15 cellular contexts compared by ENCODE assay signal in genomic region chr2:28413896-28414290, GRCh38. TPM values are rescaled to one million over a fixed set of nuclear protein-coding genes. Genes with fewer than 3 reads are reported as not detected.
DNase-seq lines count a peak whose midpoint lies in the region; ATAC-seq and TF ChIP-seq lines count a peak whose summit lies in the region.
"Had no signal": no experiment of that assay in that cellular context is flagged by ENCODE, and none has a peak within 500 bp of the region (broad histone marks: within the 10 kb centered on the region; RNA-seq: fewer than 3 reads in every experiment).

No MANE protein-coding gene starts in this region.

- H2AFZ ChIP-seq in GM23338: no peak overlapping the region
- H2AFZ ChIP-seq: parathyroid adenoma had no signal

- peak; percentile 3 for TF ChIP-seq CTCF in CD14-positive monocyte (IDR thresholded peaks at IDR 0.05)
- TF ChIP-seq CTCF in GM23338 (conservative IDR thresholded peaks at IDR 0.05; ENCODE audit: low read depth in 2 of 2): no peak
- TF ChIP-seq CTCF in MCF 10A (IDR thresholded peaks at IDR 0.05; ENCODE audit: unreplicated experiment): no peak
- TF ChIP-seq CTCF in ovary (IDR thresholded peaks at IDR 0.05): no peak
- no peak for TF ChIP-seq CTCF in type B pancreatic cell (conservative IDR thresholded peaks at IDR 0.05)

- TF ChIP-seq POLR2A in ovary (IDR thresholded peaks at IDR 0.05): no peak

- H3K4me3 Mint-ChIP-seq in CD14-positive monocyte: no peak overlapping the region
- H3K4me3 Mint-ChIP-seq in GM23338: 0 out of 3 replicates have a peak overlapping the region, but pooled peaks have one; percentile 4
- no peak overlapping the region for H3K4me3 Mint-ChIP-seq in MCF 10A (ENCODE audit: unreplicated experiment)
- H3K4me3 Mint-ChIP-seq in naive thymus-derived CD8-positive, alpha-beta T cell: no peak overlapping the region
- H3K4me3 Mint-ChIP-seq in type B pancreatic cell: no peak overlapping the region
- H3K4me3 Mint-ChIP-seq: activated CD8-positive, alpha-beta T cell treated with anti-CD3 and anti-CD28 coated beads, Interleukin-2, amount 10 ng/mL, durations not matched to agents 7 days and 5 days; activated naive CD8-positive, alpha-beta T cell treated with anti-CD3 and anti-CD28 coated beads, Interleukin-2, amount 10 ng/mL, durations not matched to agents 7 days and 5 days had no signal

- POLR2A ChIA-PET in MCF 10A (lab: Yijun Ruan, JAX): interaction anchor here (0.8 to 4.4 kb wide), 13 partner anchors 11 to 710 kb away, joined by 3 to 22 read pairs (median 5); no protein-coding TSS in a partner anchor
- POLR2A ChIA-PET in naive thymus-derived CD8-positive, alpha-beta T cell (lab: Charles Lee): interaction anchor here (0.6 to 2.7 kb wide), 4 partner anchors 9 to 614 kb away, joined by 3 to 13 read pairs (median 4); no protein-coding TSS in a partner anchor

- H3F3A ChIP-seq in GM23338 (replicated peaks; ENCODE audit: low read depth): no peaks in the 10 kb centered on the region

- H3K9me3 Mint-ChIP-seq in CD14-positive monocyte: peaks cover 0 to 2% (median 0%) of the 10 kb centered on the region in 7 donors
- no peaks in the 10 kb centered on the region for H3K9me3 Mint-ChIP-seq in GM23338
- H3K9me3 Mint-ChIP-seq in MCF 10A (ENCODE audit: unreplicated experiment): no peaks in the 10 kb centered on the region
- H3K9me3 Mint-ChIP-seq in naive thymus-derived CD8-positive, alpha-beta T cell: no peaks in the 10 kb centered on the region
- H3K9me3 Mint-ChIP-seq in type B pancreatic cell: no peaks in the 10 kb centered on the region
- H3K9me3 Mint-ChIP-seq: activated naive CD8-positive, alpha-beta T cell treated with anti-CD3 and anti-CD28 coated beads, Interleukin-2, amount 10 ng/mL, durations not matched to agents 7 days and 5 days; T-cell had no signal

- no peaks in the 10 kb centered on the region for H3K79me2 ChIP-seq in GM23338 (replicated peaks; ENCODE audit: insufficient read depth)
- H3K79me2 ChIP-seq: parathyroid adenoma had no signal

- intact Hi-C loops in CD14-positive monocyte (cut with micrococcal nuclease): loop anchor here in 1 of 2 donors (5.0 kb wide), 1 partner anchor 38 kb away; no protein-coding TSS in a partner anchor
- intact Hi-C loops in MCF 10A (cut with micrococcal nuclease): no loop called here
- intact Hi-C loops in ovary (cut with DNase I): no loop called here

- H3K27ac ChIP-seq in GM23338 (ENCODE audit: low read depth) (no peak overlapping the region), ovary (no peak overlapping the region)
- H3K27ac ChIP-seq: parathyroid adenoma had no signal

- H3K27me3 Mint-ChIP-seq in CD14-positive monocyte (ENCODE audit: low read depth in 3 of 3): peaks cover 0 to 3% (median 2%) of the 10 kb centered on the region in 3 donors
- H3K27me3 Mint-ChIP-seq in GM23338 (ENCODE audit: insufficient read depth, low read depth, poor library complexity): peaks cover 5% of the 10 kb centered on the region
- H3K27me3 Mint-ChIP-seq in MCF 10A (ENCODE audit: insufficient read depth, unreplicated experiment): no peaks in the 10 kb centered on the region
- no peaks in the 10 kb centered on the region for H3K27me3 Mint-ChIP-seq in naive thymus-derived CD8-positive, alpha-beta T cell
- H3K27me3 Mint-ChIP-seq in type B pancreatic cell: no peaks in the 10 kb centered on the region
- H3K27me3 Mint-ChIP-seq: activated naive CD8-positive, alpha-beta T cell treated with anti-CD3 and anti-CD28 coated beads, Interleukin-2, amount 10 ng/mL, durations not matched to agents 7 days and 5 days; T-cell had no signal

- peaks cover 72 to 93% of the 10 kb centered on the region in 2 donors for H3K36me3 Mint-ChIP-seq in CD14-positive monocyte
- H3K36me3 Mint-ChIP-seq in GM23338 (ENCODE audit: low read depth): peaks cover 8% of the 10 kb centered on the region; the same call in 2 of the 3 replicates
- no peaks in the 10 kb centered on the region for H3K36me3 Mint-ChIP-seq in MCF 10A (ENCODE audit: insufficient read depth, unreplicated experiment)
- H3K36me3 Mint-ChIP-seq in naive thymus-derived CD8-positive, alpha-beta T cell: peaks cover 0 to 2% (median 0%) of the 10 kb centered on the region in 3 donors
- peaks cover 9% of the 10 kb centered on the region for H3K36me3 Mint-ChIP-seq in type B pancreatic cell

- DNase-seq in CD14-positive monocyte (ENCODE audit: low spot score) (no peak), GM23338 (ENCODE audit: low spot score) (no peak), MCF 10A (ENCODE audit: unreplicated experiment) (no peak), nucleus accumbens (lab: John Stamatoyannopoulos, UW) (no peak), ovary (no peak), DMS79 (lab: John Stamatoyannopoulos, UW) (no peak), type B pancreatic cell (ENCODE audit: extremely low spot score, unreplicated experiment) (no peak)
- no peak for DNase-seq in naive thymus-derived CD8-positive, alpha-beta T cell
- DNase-seq: activated CD8-positive, alpha-beta T cell treated with anti-CD3 and anti-CD28 coated beads, Interleukin-2, amount 10 ng/mL, durations not matched to agents 7 days and 5 days; activated naive CD8-positive, alpha-beta T cell treated with anti-CD3 and anti-CD28 coated beads, Interleukin-2, amount 10 ng/mL, durations not matched to agents 7 days and 5 days; NCI-H1436 had no signal

- H3K4me3 ChIP-seq in GM23338 (no peak overlapping the region), ovary (no peak overlapping the region)
- H3K4me3 ChIP-seq: HAP-1, left lung had no signal

- no peaks in the 10 kb centered on the region for H3K27me3 ChIP-seq in GM23338 (ENCODE audit: insufficient read depth)
- H3K27me3 ChIP-seq in ovary: no peaks in the 10 kb centered on the region
- H3K27me3 ChIP-seq: left lung had no signal

- CTCF ChIA-PET in MCF 10A (lab: Yijun Ruan, JAX): interaction anchor here (0.7 to 1.5 kb wide), 3 partner anchors 13 to 237 kb away, joined by 3 to 8 read pairs (median 4); no protein-coding TSS in a partner anchor

- H3K4me2 ChIP-seq in GM23338: no peak overlapping the region

- H3K9me3 ChIP-seq in ovary: no peaks in the 10 kb centered on the region
- H3K9me3 ChIP-seq: HAP-1, left lung had no signal

- no peaks in the 10 kb centered on the region for H3K9me2 ChIP-seq in GM23338 (ENCODE audit: insufficient read depth)

- peaks cover 59% of the 10 kb centered on the region for H3K4me1 Mint-ChIP-seq in CD14-positive monocyte
- peaks cover 24% of the 10 kb centered on the region for H3K4me1 Mint-ChIP-seq in GM23338
- H3K4me1 Mint-ChIP-seq in MCF 10A (ENCODE audit: insufficient read depth, unreplicated experiment): peaks cover 20% of the 10 kb centered on the region
- peaks cover 19 to 54% (median 44%) of the 10 kb centered on the region in 4 donors for H3K4me1 Mint-ChIP-seq in naive thymus-derived CD8-positive, alpha-beta T cell
- H3K4me1 Mint-ChIP-seq in type B pancreatic cell (ENCODE audit: unreplicated experiment): no peaks in the 10 kb centered on the region

- 30 to 46% (median 40%) methylated on average over 7 of the region's 7 CpGs for WGBS in ovary, 3 donors

- peak overlapping the region; percentile 11 to 95 (median 77) for H3K27ac Mint-ChIP-seq in CD14-positive monocyte
- H3K27ac Mint-ChIP-seq in GM23338: no peak overlapping the region; the same call in 1 of the 2 replicates
- peak overlapping the region; percentile 19 for H3K27ac Mint-ChIP-seq in MCF 10A (ENCODE audit: low read depth, unreplicated experiment)
- H3K27ac Mint-ChIP-seq in naive thymus-derived CD8-positive, alpha-beta T cell: peak overlapping the region in 7 of 10 donors; percentile 19 to 98 (median 67)
- no peak overlapping the region for H3K27ac Mint-ChIP-seq in type B pancreatic cell
- H3K27ac Mint-ChIP-seq: activated naive CD8-positive, alpha-beta T cell treated with anti-CD3 and anti-CD28 coated beads, Interleukin-2, amount 10 ng/mL, durations not matched to agents 7 days and 5 days; T-cell had no signal

- H3K36me3 ChIP-seq in GM23338 (ENCODE audit: insufficient read depth): no peaks in the 10 kb centered on the region
- peaks cover 3% of the 10 kb centered on the region for H3K36me3 ChIP-seq in ovary
- H3K36me3 ChIP-seq: HAP-1 had no signal

- H3K4me1 ChIP-seq in GM23338 (ENCODE audit: insufficient read depth): 0 out of 2 replicates have a peak, but pooled peaks cover 5% of the 10 kb centered on the region
- H3K4me1 ChIP-seq in ovary (ENCODE audit: insufficient read depth): no peaks in the 10 kb centered on the region
- H3K4me1 ChIP-seq: HAP-1, parathyroid adenoma had no signal

- no peak for TF ChIP-seq EP300 in ovary (IDR thresholded peaks at IDR 0.05)

- H4K20me1 ChIP-seq in GM23338 (replicated peaks; ENCODE audit: insufficient read depth): no peaks in the 10 kb centered on the region

- peak; percentile 54 for ATAC-seq in GM23338
- ATAC-seq in naive thymus-derived CD8-positive, alpha-beta T cell: no peak
- ATAC-seq: activated CD8-positive, alpha-beta T cell treated with anti-CD3 and anti-CD28 coated beads, Interleukin-2, amount 10 ng/mL, durations not matched to agents 7 days and 5 days; T-cell had no signal

- BruUV-seq in MCF 10A (replicated peaks; lab: Mats Ljungman, UMichigan): no TSS peak

TF ChIP-seq in GM23338, 12 proteins besides CTCF, POLR2A, EP300 and RAD21:
- TF ChIP-seq POLR2AphosphoS5 (IDR thresholded peaks at IDR 0.05; ENCODE audit: low read depth): no peak
- no peak for TF ChIP-seq STAT1 (IDR thresholded peaks at IDR 0.05; ENCODE audit: unreplicated experiment)
- no peak for TF ChIP-seq NANOG (IDR thresholded peaks at IDR 0.05; ENCODE audit: borderline replicate concordance)

RNA-seq across cellular contexts. Expression of gene FOSL2, which starts 21.2 kb away (rescaled TPM):
- polyA plus RNA-seq in CD14-positive monocyte (10 to 100 TPM; 24.8 to 28.6 TPM), GM23338 (2016; fragmentation: Nextera tagmentation; extraction: Ambion mirVana) (0.60 and 0.61 TPM in 2 replicates), ovary (10 to 100 TPM; 56.2 to 75.7 TPM)
- 2.3 and 4.3 TPM in 2 replicates for total RNA-seq in GM23338 (2014; rRNA removed; shearing (Covaris generic))
- total RNA-seq in MCF 10A (2022) (122 and 141 TPM in 2 replicates), ovary (100 to 1,000 TPM; 117 to 322 (median 152) TPM), type B pancreatic cell (ENCODE audit: low replicate concordance) (42.1 and 100 TPM in 2 replicates)
- total RNA-seq in naive thymus-derived CD8-positive, alpha-beta T cell: 1 to 10 TPM; 1.2 to 1.6 TPM
- 1 to 10 TPM in 1 of 3 donors, under 1 TPM in 2; 0.46 to 6.5 (median 0.85) TPM for polyA plus RNA-seq in naive thymus-derived CD8-positive, alpha-beta T cell

Comparison
In these comparisons a context has a peak if more than half of its experiments do, and no peak if none do; other contexts are left out.
1. H3K27ac Mint-ChIP-seq: peak in CD14-positive monocyte (7 of 7), MCF 10A (single experiment) and naive thymus-derived CD8-positive, alpha-beta T cell (7 of 10); none in GM23338 (single experiment) and type B pancreatic cell (single experiment).